Comparison of ENCODE assay signal across 8 cellular contexts in genomic region chr1:89525169-89525855, GRCh38. TPM values are rescaled to one million over a fixed set of nuclear protein-coding genes. Genes with fewer than 3 reads are reported as not detected.
DNase-seq lines count a peak whose midpoint lies in the region; ATAC-seq and TF ChIP-seq lines count a peak whose summit lies in the region.

No MANE protein-coding gene starts in this region.

- H3T11ph ChIP-seq in H9 (ENCODE audit: low read length): no peak overlapping the region

- H3K79me2 ChIP-seq in H9 (ENCODE audit: insufficient read depth, low read length): peaks cover 6% of the 10 kb centered on the region; the same call in 1 of the 2 replicates

- H4K91ac ChIP-seq in H9 (ENCODE audit: insufficient read length, low read depth, low read length): no peak overlapping the region

- H3K9ac ChIP-seq in H9 (ENCODE audit: extremely low read depth, insufficient read length, low read length): peak overlapping the region; percentile 83

- no peak; the same call in 2 of the 3 replicates for TF ChIP-seq CTCF in H9 (conservative IDR thresholded peaks at IDR 0.05)
- no peak for TF ChIP-seq CTCF in WERI-Rb-1 (IDR thresholded peaks at IDR 0.05; ENCODE audit: low read depth, low read length)
- no peak for TF ChIP-seq CTCF in coronary artery (IDR thresholded peaks at IDR 0.05)
- TF ChIP-seq CTCF in lower lobe of right lung (IDR thresholded peaks at IDR 0.05): no peak

- H2BK120ac ChIP-seq in H9 (ENCODE audit: low read depth, low read length, poor library complexity, severe bottlenecking): no peak overlapping the region

- H2BK5ac ChIP-seq in H9 (ENCODE audit: insufficient read length, low read length): no peak overlapping the region

- peak; percentile 36 for DNase-seq in GDM1 (lab: John Stamatoyannopoulos, UW)
- DNase-seq in H9: no peak
- peak; percentile 82 for DNase-seq in NAMALWA (ENCODE audit: low spot score)
- DNase-seq in WERI-Rb-1: peak; percentile 45
- peak; percentile 74 for DNase-seq in coronary artery (ENCODE audit: low spot score)
- DNase-seq in lower lobe of right lung: peak; percentile 78
- DNase-seq in stimulated activated CD8-positive, alpha-beta memory T cell treated with anti-CD3 and anti-CD28 coated beads, Interleukin-2, amount 100 ng/mL, for 48 hours (ENCODE audit: low read depth in 2 of 2): peak; percentile 23 to 32
- DNase-seq in ureter (ENCODE audit: low spot score): no peak

- peak overlapping the region; percentile 98 for H3K18ac ChIP-seq in H9 (ENCODE audit: insufficient read length, low read depth, low read length)

- WGBS in H9 (ENCODE audit: extremely low coverage, insufficient read length, low lambda C conversion rate): no CpG with 5 or more reads among the region's 35 CpGs

- H3K14ac ChIP-seq in H9 (ENCODE audit: insufficient read depth, low read length): peak overlapping the region; percentile 95

- no peak overlapping the region for H2BK20ac ChIP-seq in H9 (ENCODE audit: low read depth, low read length, poor library complexity, severe bottlenecking)

- H3K27ac ChIP-seq in H9 (ENCODE audit: insufficient read length, low read depth, low read length): peak overlapping the region; percentile 58
- H3K27ac ChIP-seq in WERI-Rb-1: peak overlapping the region; percentile 99
- H3K27ac ChIP-seq in coronary artery: peak overlapping the region; percentile 86 to 89
- H3K27ac ChIP-seq in lower lobe of right lung: peak overlapping the region; percentile 88

- no peak overlapping the region for H2AFZ ChIP-seq in H9 (ENCODE audit: low read length)

- no peak overlapping the region for H2BK15ac ChIP-seq in H9 (ENCODE audit: low read depth, low read length)

- no peaks in the 10 kb centered on the region for H3K27me3 ChIP-seq in H9 (ENCODE audit: insufficient read depth, low read length)
- no peaks in the 10 kb centered on the region for H3K27me3 ChIP-seq in WERI-Rb-1 (ENCODE audit: insufficient read depth, low read depth, severe bottlenecking)
- H3K27me3 ChIP-seq in lower lobe of right lung (ENCODE audit: low read depth): no peaks in the 10 kb centered on the region

- no peaks in the 10 kb centered on the region for H4K20me1 ChIP-seq in H9 (ENCODE audit: control insufficient read depth, insufficient read depth, insufficient read length)

- peak overlapping the region; percentile 23 to 82 (median 31) for H3K27ac Mint-ChIP-seq in H9

- peak; percentile 56 to 75 for ATAC-seq in lower lobe of right lung

- peak overlapping the region; percentile 73 to 89 for H3K4me3 Mint-ChIP-seq in H9

- H2BK12ac ChIP-seq in H9 (ENCODE audit: insufficient read length, low read depth, low read length): no peak overlapping the region

- no peak overlapping the region for H3K23ac ChIP-seq in H9 (ENCODE audit: insufficient read length, low read depth, low read length)

- peak overlapping the region; percentile 72 for H3K4me2 ChIP-seq in H9 (ENCODE audit: insufficient read depth, insufficient read length, low read length)

- no peak overlapping the region for H3K56ac ChIP-seq in H9 (ENCODE audit: insufficient read length, low read depth, low read length)

- no peak overlapping the region for H2AK5ac ChIP-seq in H9 (ENCODE audit: insufficient read length, low read length)

- H3K27me3 Mint-ChIP-seq in H9 (ENCODE audit: low read depth): 0 out of 2 replicates have a peak, but pooled peaks cover 2% of the 10 kb centered on the region

- H3K79me1 ChIP-seq in H9 (ENCODE audit: insufficient read depth, low read depth, low read length, poor library complexity, severe bottlenecking): no peaks in the 10 kb centered on the region

- no peak overlapping the region; the same call in 1 of the 2 replicates for H3K4ac ChIP-seq in H9 (ENCODE audit: low read depth, low read length)

- H4K8ac ChIP-seq in H9 (replicated peaks; ENCODE audit: insufficient read length, low read depth, low read length): no peak overlapping the region

- intact Hi-C loops in lower lobe of right lung (cut with DNase I): no loop called here

- H3K9me3 Mint-ChIP-seq in H9: peaks cover 1 to 9% of the 10 kb centered on the region in 2 experiments; a peak in 2 of 5 replicates

- H3K4me1 Mint-ChIP-seq in H9: peaks cover 26 to 28% of the 10 kb centered on the region in 2 experiments

- peaks cover 5% of the 10 kb centered on the region; the same call in 1 of the 2 replicates for H3K4me1 ChIP-seq in H9 (ENCODE audit: insufficient read depth, low read length)
- peaks cover 17% of the 10 kb centered on the region for H3K4me1 ChIP-seq in lower lobe of right lung

- H3K4me3 ChIP-seq in WERI-Rb-1 (ENCODE audit: low read depth, low read length) (peak overlapping the region; percentile 88), coronary artery (peak overlapping the region; percentile 100), lower lobe of right lung (peak overlapping the region; percentile 71)

- no peak overlapping the region for H4K5ac ChIP-seq in H9 (ENCODE audit: insufficient read length, low read depth, low read length)

- H3K36me3 ChIP-seq in WERI-Rb-1 (peaks cover 10% of the 10 kb centered on the region), lower lobe of right lung (no peaks in the 10 kb centered on the region)

- H3K9me3 ChIP-seq in H9 (ENCODE audit: control insufficient read depth, low read depth, low read length): no peaks in the 10 kb centered on the region
- no peaks in the 10 kb centered on the region for H3K9me3 ChIP-seq in WERI-Rb-1 (ENCODE audit: severe bottlenecking)
- no peaks in the 10 kb centered on the region for H3K9me3 ChIP-seq in lower lobe of right lung

- H3K23me2 ChIP-seq in H9 (ENCODE audit: insufficient read length, low read depth, low read length, poor library complexity, severe bottlenecking): peaks cover 8% of the 10 kb centered on the region

- H3K36me3 Mint-ChIP-seq in H9 (ENCODE audit: insufficient read depth in 1 of 3, low read depth in 3 of 3): peaks cover 8 to 12% (median 10%) of the 10 kb centered on the region in 3 experiments

RNA-seq across cellular contexts. Expression of gene LRRC8B, which starts 0.7 kb away (rescaled TPM):
- total RNA-seq in H9 (2021) (29.1 and 33.2 TPM in 2 replicates), lower lobe of right lung (16.4 TPM), ureter (14.4 TPM)

Comparison
In these comparisons a context has a peak if more than half of its experiments do, and no peak if none do; other contexts are left out.
1. DNase-seq: peak in GDM1 (single experiment), NAMALWA (single experiment), WERI-Rb-1 (single experiment), coronary artery (single experiment), lower lobe of right lung (single experiment) and stimulated activated CD8-positive, alpha-beta memory T cell treated with anti-CD3 and anti-CD28 coated beads, Interleukin-2, amount 100 ng/mL, for 48 hours (2 of 2); none in H9 (single experiment) and ureter (single experiment).
2. Peak in every context shown above with its lines, with median percentiles within 50 percentile points of each other: H3K27ac ChIP-seq and H3K4me3 ChIP-seq.